13 cellular contexts compared by ENCODE assay signal in the genomic region with DNA sequence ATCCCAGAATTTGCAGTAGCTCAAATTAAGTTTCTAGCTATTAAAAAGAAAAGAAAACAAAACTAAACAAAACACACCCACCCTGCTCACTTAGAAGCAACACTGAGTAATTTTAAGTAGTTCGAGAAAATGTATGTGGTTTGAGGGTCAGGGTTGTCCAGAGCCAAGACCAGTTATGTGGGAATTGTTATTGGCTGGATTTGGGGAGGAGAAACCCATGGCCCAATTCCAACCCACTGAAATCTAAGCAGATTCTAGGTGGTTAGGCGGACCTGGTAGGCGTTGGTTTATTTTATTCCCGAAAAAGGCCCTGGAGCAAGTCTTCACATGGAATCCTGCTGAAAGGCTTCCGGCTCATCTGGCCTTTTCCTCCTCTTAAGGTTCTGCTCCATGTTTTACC.
A peak's percentile ranks its signal among the peaks of the same experiment; 100 is the strongest.
DNase-seq lines count a peak whose midpoint lies in the region; ATAC-seq, FAIRE-seq and TF ChIP-seq lines count a peak whose summit lies in the region.
"Had no signal": no experiment of that assay in that cellular context is flagged by ENCODE, and none has a peak within 500 bp of the region (broad histone marks: within the 10 kb centered on the region; RNA-seq: fewer than 3 reads in every experiment).

No MANE protein-coding gene starts in this region.

- H3K79me2 ChIP-seq in endothelial cell of umbilical vein (ENCODE audit: control insufficient read depth, insufficient read depth, low read length) = peaks cover 99% of the 10 kb centered on the region

- DNase-seq in Panc1 (ENCODE audit: low read depth, low spot score) (no peak), endothelial cell of umbilical vein (ENCODE audit: low read depth, low spot score) (no peak), myocyte (ENCODE audit: low read depth) (peak; percentile 52), ACHN (no peak)
- no peak for DNase-seq in activated CD4-positive, CD25-positive, alpha-beta regulatory T cell treated with anti-CD3 and anti-CD28 coated beads, Interleukin-2, amount 50 U/mL, for 72 hours
- DNase-seq in effector memory CD4-positive, alpha-beta T cell = no peak
- DNase-seq: activated CD4-positive, CD25-positive, alpha-beta regulatory T cell; activated naive CD8-positive, alpha-beta T cell treated with anti-CD3 and anti-CD28 coated beads, Interleukin-2, amount 50 U/mL, for 24 hours; DMS 273 treated with DMSO at 0.1 percent for 48 hours; effector memory CD8-positive, alpha-beta T cell; left ventricle myocardium inferior had no signal

- no peaks in the 10 kb centered on the region for H3K9me3 Mint-ChIP-seq in stimulated activated memory B cell treated with anti-CD40 and anti-IgM and Interleukin-4, amounts not matched to agents 10 μg/mL and 1 μg/mL and 100 μg/mL, for 72 hours
- H3K9me3 Mint-ChIP-seq: effector memory CD8-positive, alpha-beta T cell had no signal

- peaks cover 2% of the 10 kb centered on the region for H4K20me1 ChIP-seq in endothelial cell of umbilical vein (replicated peaks; ENCODE audit: control insufficient read depth, extremely low read depth, insufficient read depth, low read length)

- POLR2A ChIA-PET in Panc1 (lab: Charles Lee) (no interaction called here), endothelial cell of umbilical vein (lab: Charles Lee) (no interaction called here)

- no peak overlapping the region for H3K4me2 ChIP-seq in endothelial cell of umbilical vein (ENCODE audit: insufficient read depth, low read length)

- no peaks in the 10 kb centered on the region for H3K9me1 ChIP-seq in endothelial cell of umbilical vein (replicated peaks; ENCODE audit: control insufficient read depth, extremely low read depth, insufficient read depth, low read length)

- dilution Hi-C loops in endothelial cell of umbilical vein (cut with MboI; ENCODE audit: extremely low pct_ligation_motif_present, low sequenced_read_pairs) = no loop called here

- no peaks in the 10 kb centered on the region for H3K27me3 Mint-ChIP-seq in stimulated activated memory B cell treated with anti-CD40 and anti-IgM and Interleukin-4, amounts not matched to agents 10 μg/mL and 1 μg/mL and 100 μg/mL, for 72 hours
- H3K27me3 Mint-ChIP-seq: activated naive CD8-positive, alpha-beta T cell treated with anti-CD3 and anti-CD28 coated beads, Interleukin-2, amount 50 U/mL, for 24 hours; effector memory CD8-positive, alpha-beta T cell had no signal

- H3K9ac ChIP-seq in endothelial cell of umbilical vein (replicated peaks; ENCODE audit: extremely low read depth, insufficient read depth, low read length) = no peak overlapping the region

- H3K4me1 Mint-ChIP-seq in stimulated activated memory B cell treated with anti-CD40 and anti-IgM and Interleukin-4, amounts not matched to agents 10 μg/mL and 1 μg/mL and 100 μg/mL, for 72 hours = peaks cover 34% of the 10 kb centered on the region

- peak; percentile 34 for TF ChIP-seq POLR2A in endothelial cell of umbilical vein (IDR thresholded peaks at IDR 0.05; ENCODE audit: low read depth, low read length)

- in situ Hi-C loops in Panc1 (cut with HindIII; ENCODE audit: low pct_unique_long_range_greater_than_20kb, low sequenced_read_pairs) (no loop called here), ACHN (cut with HindIII; ENCODE audit: low pct_ligation_motif_present, low pct_unique_long_range_greater_than_20kb, low sequenced_read_pairs) (no loop called here)

- no peak for FAIRE-seq in endothelial cell of umbilical vein (lab: Jason Lieb, UNC)

- H3K4me3 ChIP-seq in Panc1 (ENCODE audit: low read depth in 2 of 2, low read length in 2 of 2) (no peak overlapping the region), endothelial cell of umbilical vein (replicated peaks in 1 of 3; ENCODE audit: insufficient read depth in 1 of 3, low read depth in 1 of 3, low read length in 3 of 3) (no peak overlapping the region)
- no peak overlapping the region for H3K4me3 ChIP-seq in effector memory CD4-positive, alpha-beta T cell (ENCODE audit: insufficient read depth, low read depth, low read length, poor library complexity, severe bottlenecking)
- H3K4me3 ChIP-seq: left ventricle myocardium inferior had no signal

- no peak overlapping the region for H3K4me3 Mint-ChIP-seq in stimulated activated memory B cell treated with anti-CD40 and anti-IgM and Interleukin-4, amounts not matched to agents 10 μg/mL and 1 μg/mL and 100 μg/mL, for 72 hours
- H3K4me3 Mint-ChIP-seq: activated naive CD8-positive, alpha-beta T cell treated with anti-CD3 and anti-CD28 coated beads, Interleukin-2, amount 50 U/mL, for 24 hours; effector memory CD8-positive, alpha-beta T cell had no signal

- intact Hi-C loops in Panc1 (cut with micrococcal nuclease; ENCODE audit: unreplicated experiment) (no loop called here), endothelial cell of umbilical vein (cut with micrococcal nuclease) (no loop called here)

- TF ChIP-seq CTCF in 22Rv1 (IDR thresholded peaks at IDR 0.05) = no peak
- no peak for TF ChIP-seq CTCF in Panc1 (IDR thresholded peaks at IDR 0.05)
- no peak for TF ChIP-seq CTCF in endothelial cell of umbilical vein (IDR thresholded peaks at IDR 0.05; ENCODE audit: extremely low read depth in 1 of 2, insufficient read depth in 1 of 2, low read depth in 1 of 2, low read length in 2 of 2)

- no peaks in the 10 kb centered on the region for H3K36me3 Mint-ChIP-seq in stimulated activated memory B cell treated with anti-CD40 and anti-IgM and Interleukin-4, amounts not matched to agents 10 μg/mL and 1 μg/mL and 100 μg/mL, for 72 hours

- H3K27ac Mint-ChIP-seq in stimulated activated memory B cell treated with anti-CD40 and anti-IgM and Interleukin-4, amounts not matched to agents 10 μg/mL and 1 μg/mL and 100 μg/mL, for 72 hours = no peak overlapping the region
- H3K27ac Mint-ChIP-seq: activated naive CD8-positive, alpha-beta T cell treated with anti-CD3 and anti-CD28 coated beads, Interleukin-2, amount 50 U/mL, for 24 hours; effector memory CD8-positive, alpha-beta T cell had no signal

- H3K4me1 ChIP-seq in Panc1 (ENCODE audit: control insufficient read depth, insufficient read depth, low read length) (peaks cover 62% of the 10 kb centered on the region), endothelial cell of umbilical vein (ENCODE audit: control insufficient read depth, extremely low read depth, insufficient read depth, low read length) (peaks cover 27% of the 10 kb centered on the region)
- no peaks in the 10 kb centered on the region for H3K4me1 ChIP-seq in effector memory CD4-positive, alpha-beta T cell (ENCODE audit: control insufficient read depth, insufficient read depth, low read length, poor library complexity, severe bottlenecking)

- H3K9me3 ChIP-seq in Panc1 (ENCODE audit: control insufficient read depth, insufficient read depth, low read depth, low read length) (no peaks in the 10 kb centered on the region), endothelial cell of umbilical vein (replicated peaks; ENCODE audit: control insufficient read depth, insufficient read depth, low read length) (no peaks in the 10 kb centered on the region)
- no peaks in the 10 kb centered on the region for H3K9me3 ChIP-seq in effector memory CD4-positive, alpha-beta T cell (ENCODE audit: control insufficient read depth, low read length)
- H3K9me3 ChIP-seq: left ventricle myocardium inferior had no signal

- no TSS peak for BruUV-seq in Panc1 (replicated peaks; lab: Mats Ljungman, UMichigan)
- BruUV-seq in endothelial cell of umbilical vein (replicated peaks; lab: Mats Ljungman, UMichigan) = no TSS peak

- H3K27me3 ChIP-seq in Panc1 (ENCODE audit: control insufficient read depth, insufficient read depth, low read length) (no peaks in the 10 kb centered on the region), endothelial cell of umbilical vein (ENCODE audit: control insufficient read depth in 2 of 2, insufficient read depth in 2 of 2, low read length in 2 of 2) (no peaks in the 10 kb centered on the region)
- no peaks in the 10 kb centered on the region for H3K27me3 ChIP-seq in effector memory CD4-positive, alpha-beta T cell (replicated peaks; ENCODE audit: control insufficient read depth, insufficient read depth, low read length, poor library complexity, severe bottlenecking)

- H2AFZ ChIP-seq in endothelial cell of umbilical vein (ENCODE audit: low read depth, low read length) = no peak overlapping the region

- CTCF ChIA-PET in Panc1 (lab: Charles Lee) = no interaction called here
- CTCF ChIA-PET in endothelial cell of umbilical vein (lab: Charles Lee) = interaction anchor here (2.4 kb wide), 1 partner anchor 9 kb away, joined by 11 read pairs; no protein-coding TSS in a partner anchor

- H3K27ac ChIP-seq in 22Rv1 (0 out of 2 replicates have a peak overlapping the region, but pooled peaks have one; percentile 20), Panc1 (ENCODE audit: low read length) (peak overlapping the region; percentile 57; the same call in 1 of the 2 replicates), endothelial cell of umbilical vein (ENCODE audit: insufficient read depth, low read depth, low read length) (no peak overlapping the region)
- no peak overlapping the region for H3K27ac ChIP-seq in effector memory CD4-positive, alpha-beta T cell (ENCODE audit: insufficient read depth, low read length, poor library complexity, severe bottlenecking)

- H3K36me3 ChIP-seq in Panc1 (ENCODE audit: control insufficient read depth, insufficient read depth, low read length) (peaks cover 4% of the 10 kb centered on the region), endothelial cell of umbilical vein (ENCODE audit: control insufficient read depth in 2 of 2, extremely low read depth in 1 of 2, insufficient read depth in 2 of 2, low read length in 2 of 2) (peaks cover 4 to 6% of the 10 kb centered on the region in 2 experiments)
- H3K36me3 ChIP-seq in effector memory CD4-positive, alpha-beta T cell (ENCODE audit: control insufficient read depth, insufficient read depth, low read length) = no peaks in the 10 kb centered on the region

- ATAC-seq in Panc1 = no peak
- no peak for ATAC-seq in stimulated activated memory B cell treated with anti-CD40 and anti-IgM and Interleukin-4, amounts not matched to agents 10 μg/mL and 1 μg/mL and 100 μg/mL, for 72 hours
- ATAC-seq: activated naive CD8-positive, alpha-beta T cell treated with anti-CD3 and anti-CD28 coated beads, Interleukin-2, amount 50 U/mL, for 24 hours; effector memory CD8-positive, alpha-beta T cell had no signal

TF ChIP-seq in endothelial cell of umbilical vein, 7 proteins besides CTCF, POLR2A, EP300 and RAD21 (continues in another document):
- TF ChIP-seq GATA2 (IDR thresholded peaks at IDR 0.05; ENCODE audit: insufficient read depth, insufficient read length, low read depth, low read length) (no peak), POLR2AphosphoS5 (IDR thresholded peaks at IDR 0.05; ENCODE audit: insufficient read depth, low read depth, low read length) (no peak), MYC (IDR thresholded peaks at IDR 0.05; ENCODE audit: low read depth, low read length) (no peak), FOS (IDR thresholded peaks at IDR 0.05; ENCODE audit: borderline replicate concordance, insufficient read depth, low read length) (no peak), JUN (IDR thresholded peaks at IDR 0.05; ENCODE audit: borderline replicate concordance, insufficient read depth, insufficient read length, low read depth) (no peak), EZH2 (IDR thresholded peaks at IDR 0.05; ENCODE audit: borderline replicate concordance, low read depth, low read length, severe bottlenecking) (no peak)

Comparison
In these comparisons a context has a peak if more than half of its experiments do, and no peak if none do; other contexts are left out.
1. H3K27ac ChIP-seq: peak in 22Rv1 (single experiment) and Panc1 (single experiment); none in endothelial cell of umbilical vein (single experiment) and effector memory CD4-positive, alpha-beta T cell (single experiment).